12 cellular contexts compared by ENCODE assay signal in the genomic region with DNA sequence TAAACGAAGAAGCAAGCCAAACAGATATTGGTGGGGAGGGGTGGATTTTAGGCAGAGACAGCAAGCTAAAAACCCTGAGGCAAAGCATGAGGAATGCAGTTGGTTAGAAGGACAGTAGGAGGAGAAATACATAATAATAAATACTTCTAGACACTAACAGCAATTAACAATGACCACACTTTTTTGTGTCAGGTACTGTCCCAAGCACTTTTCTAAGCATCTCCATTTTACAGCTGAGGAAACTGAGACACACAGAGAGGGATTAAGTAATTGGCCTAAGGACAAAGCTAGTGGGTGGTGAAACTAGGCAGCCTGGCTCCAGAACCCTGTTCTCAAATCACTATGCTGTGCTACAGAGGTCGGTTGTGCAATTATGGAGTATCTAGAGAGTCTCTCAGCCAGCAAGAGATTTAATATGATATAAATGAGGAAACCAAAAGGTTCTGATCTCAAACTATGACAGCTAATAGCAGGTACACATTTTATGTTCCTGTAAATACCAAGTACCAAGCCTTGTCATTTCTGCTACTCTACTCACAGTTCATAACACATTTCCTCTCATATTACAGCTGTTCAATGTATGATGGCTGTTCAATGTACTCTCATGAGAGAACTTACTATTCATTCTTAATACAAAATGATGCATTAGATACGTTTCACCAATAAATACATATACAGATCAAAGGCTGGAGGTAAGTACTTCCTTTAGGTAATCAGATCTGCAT. TPM values are rescaled to one million over a fixed set of nuclear protein-coding genes. Genes with fewer than 3 reads are reported as not detected.
DNase-seq lines count a peak whose midpoint lies in the region; ATAC-seq and TF ChIP-seq lines count a peak whose summit lies in the region.
"Had no signal": no experiment of that assay in that cellular context is flagged by ENCODE, and none has a peak within 500 bp of the region (broad histone marks: within the 10 kb centered on the region; RNA-seq: fewer than 3 reads in every experiment).

No MANE protein-coding gene starts in this region.

- ATAC-seq in stimulated activated naive B cell treated with anti-CD40 and anti-IgM and Interleukin-4, amounts not matched to agents 10 μg/mL and 1 μg/mL and 100 μg/mL, for 72 hours (replicated peaks), result no peak

- H3K9me3 ChIP-seq in GM23248 (ENCODE audit: low read depth) (no peaks in the 10 kb centered on the region), skeletal muscle tissue (ENCODE audit: control insufficient read depth in 3 of 3, low read length in 3 of 3) (no peaks in the 10 kb centered on the region)

- no peak overlapping the region for H3K4me3 Mint-ChIP-seq in stimulated activated naive B cell treated with anti-CD40 and anti-IgM and Interleukin-4, amounts not matched to agents 10 μg/mL and 1 μg/mL and 100 μg/mL, for 72 hours

- H3K27me3 ChIP-seq in GM23248 (replicated peaks; ENCODE audit: insufficient read depth) (no peaks in the 10 kb centered on the region), skeletal muscle tissue (ENCODE audit: control insufficient read depth in 3 of 3, insufficient read depth in 3 of 3, low read length in 3 of 3) (no peaks in the 10 kb centered on the region)
- H3K27me3 ChIP-seq: dorsolateral prefrontal cortex had no signal

- in situ Hi-C loops in GM23248 (cut with MboI), result no loop called here

- H3K9ac ChIP-seq in GM23248, result no peak overlapping the region
- H3K9ac ChIP-seq in skeletal muscle tissue (ENCODE audit: low read depth in 1 of 3, low read length in 3 of 3), result no peak overlapping the region
- H3K9ac ChIP-seq: KMS-11 had no signal

- WGBS in GM23248 (ENCODE audit: low coverage in 1 of 2, low lambda C conversion rate in 2 of 2, missing lambda C conversion rate in 2 of 2), 2 experiments, result 18 to 19% methylated on average over 3 of the region's 3 CpGs

- no peak overlapping the region for H3K27ac Mint-ChIP-seq in stimulated activated naive B cell treated with anti-CD40 and anti-IgM and Interleukin-4, amounts not matched to agents 10 μg/mL and 1 μg/mL and 100 μg/mL, for 72 hours

- H3K27ac ChIP-seq in GM23248 (peak overlapping the region; percentile 21), skeletal muscle tissue (ENCODE audit: low read depth, low read length) (peak overlapping the region; percentile 23)
- H3K27ac ChIP-seq: KMS-11, WERI-Rb-1 had no signal

- H3K4me1 Mint-ChIP-seq in stimulated activated naive B cell treated with anti-CD40 and anti-IgM and Interleukin-4, amounts not matched to agents 10 μg/mL and 1 μg/mL and 100 μg/mL, for 72 hours, result peaks cover 18 to 54% of the 10 kb centered on the region in 2 donors

- peaks cover 17% of the 10 kb centered on the region; the same call in 1 of the 2 replicates for H4K20me1 ChIP-seq in GM23248 (ENCODE audit: insufficient read depth)

- H3K9me2 ChIP-seq in GM23248 (ENCODE audit: insufficient read depth), result no peaks in the 10 kb centered on the region

- no peaks in the 10 kb centered on the region for H3K9me3 Mint-ChIP-seq in stimulated activated naive B cell treated with anti-CD40 and anti-IgM and Interleukin-4, amounts not matched to agents 10 μg/mL and 1 μg/mL and 100 μg/mL, for 72 hours

- H3K4me3 ChIP-seq in GM23248 (no peak overlapping the region; the same call in 1 of the 2 replicates), fibroblast of mammary gland (ENCODE audit: control insufficient read depth, low read depth, low read length) (no peak overlapping the region), skeletal muscle tissue (ENCODE audit: low read length in 3 of 3) (peak overlapping the region in 1 of 3 donors; percentile 34)

- no peak overlapping the region for H2AFZ ChIP-seq in GM23248

- peaks cover 52% of the 10 kb centered on the region for H3F3A ChIP-seq in GM23248 (ENCODE audit: insufficient read depth)

- peaks cover 100% of the 10 kb centered on the region for H3K79me2 ChIP-seq in GM23248 (ENCODE audit: insufficient read depth)

- H3K36me3 ChIP-seq in GM23248 (ENCODE audit: low read depth) (no peaks in the 10 kb centered on the region), skeletal muscle tissue (ENCODE audit: control insufficient read depth in 3 of 3, insufficient read depth in 3 of 3, low read length in 3 of 3) (no peaks in the 10 kb centered on the region)

- no peaks in the 10 kb centered on the region for H3K27me3 Mint-ChIP-seq in stimulated activated naive B cell treated with anti-CD40 and anti-IgM and Interleukin-4, amounts not matched to agents 10 μg/mL and 1 μg/mL and 100 μg/mL, for 72 hours

- no peak for TF ChIP-seq CTCF in fibroblast of mammary gland (conservative IDR thresholded peaks at IDR 0.05; ENCODE audit: control insufficient read depth, insufficient read depth, low read depth, low read length)

- peak overlapping the region; percentile 29 for H3K4me2 ChIP-seq in GM23248 (ENCODE audit: unreplicated experiment)
- H3K4me2 ChIP-seq: KMS-11 had no signal

- H3K36me3 Mint-ChIP-seq in stimulated activated naive B cell treated with anti-CD40 and anti-IgM and Interleukin-4, amounts not matched to agents 10 μg/mL and 1 μg/mL and 100 μg/mL, for 72 hours, result peaks cover 8 to 11% of the 10 kb centered on the region in 2 donors

- DNase-seq in GM23248 (peak; percentile 62), NCI-H69 (lab: John Stamatoyannopoulos, UW) (peak; percentile 38), fibroblast of mammary gland (ENCODE audit: low read depth) (peak; percentile 55), inferior parietal cortex (ENCODE audit: extremely low spot score) (no peak)
- no peak for DNase-seq in stimulated activated naive CD4-positive, alpha-beta T cell treated with Interleukin-2 at 50 U/mL for 16 hours (lab: John Stamatoyannopoulos, UW)
- DNase-seq in stimulated activated naive B cell treated with anti-CD40 and anti-IgM and Interleukin-4, amounts not matched to agents 10 μg/mL and 1 μg/mL and 100 μg/mL, for 72 hours, result no peak
- DNase-seq: activated gamma-delta T cell treated with Interleukin-2 at 50 U/mL for 16 hours, dorsolateral prefrontal cortex, NCI-H748 treated with DMSO at 0.1 percent for 48 hours, WERI-Rb-1 had no signal

- H3K4me1 ChIP-seq in GM23248 (ENCODE audit: insufficient read depth), result peaks cover 51% of the 10 kb centered on the region
- H3K4me1 ChIP-seq in skeletal muscle tissue (ENCODE audit: control insufficient read depth in 3 of 3, insufficient read depth in 3 of 3, low read length in 3 of 3), result peaks cover 38 to 50% (median 38%) of the 10 kb centered on the region in 3 donors

RNA-seq across cellular contexts. Expression of a gene that starts 5.3 kb away (rescaled TPM):
- total RNA-seq in GM23248 (2014; rRNA removed; shearing (Covaris generic)), result 32.0 and 44.0 TPM in 2 replicates
- 9.4 and 9.9 TPM in 2 replicates for polyA plus RNA-seq in GM23248 (2016; fragmentation: Nextera tagmentation; extraction: Ambion mirVana)
- total RNA-seq in skeletal muscle tissue, result 59.5 TPM

Comparison
In these comparisons a context has a peak if more than half of its experiments do, and no peak if none do; other contexts are left out.
1. DNase-seq: peak in GM23248 (single experiment), NCI-H69 (single experiment) and fibroblast of mammary gland (single experiment); none in inferior parietal cortex (single experiment), stimulated activated naive CD4-positive, alpha-beta T cell treated with Interleukin-2 at 50 U/mL for 16 hours (single experiment) and stimulated activated naive B cell treated with anti-CD40 and anti-IgM and Interleukin-4, amounts not matched to agents 10 μg/mL and 1 μg/mL and 100 μg/mL, for 72 hours (single experiment).